8 cellular contexts compared by ENCODE assay signal in the genomic region with DNA sequence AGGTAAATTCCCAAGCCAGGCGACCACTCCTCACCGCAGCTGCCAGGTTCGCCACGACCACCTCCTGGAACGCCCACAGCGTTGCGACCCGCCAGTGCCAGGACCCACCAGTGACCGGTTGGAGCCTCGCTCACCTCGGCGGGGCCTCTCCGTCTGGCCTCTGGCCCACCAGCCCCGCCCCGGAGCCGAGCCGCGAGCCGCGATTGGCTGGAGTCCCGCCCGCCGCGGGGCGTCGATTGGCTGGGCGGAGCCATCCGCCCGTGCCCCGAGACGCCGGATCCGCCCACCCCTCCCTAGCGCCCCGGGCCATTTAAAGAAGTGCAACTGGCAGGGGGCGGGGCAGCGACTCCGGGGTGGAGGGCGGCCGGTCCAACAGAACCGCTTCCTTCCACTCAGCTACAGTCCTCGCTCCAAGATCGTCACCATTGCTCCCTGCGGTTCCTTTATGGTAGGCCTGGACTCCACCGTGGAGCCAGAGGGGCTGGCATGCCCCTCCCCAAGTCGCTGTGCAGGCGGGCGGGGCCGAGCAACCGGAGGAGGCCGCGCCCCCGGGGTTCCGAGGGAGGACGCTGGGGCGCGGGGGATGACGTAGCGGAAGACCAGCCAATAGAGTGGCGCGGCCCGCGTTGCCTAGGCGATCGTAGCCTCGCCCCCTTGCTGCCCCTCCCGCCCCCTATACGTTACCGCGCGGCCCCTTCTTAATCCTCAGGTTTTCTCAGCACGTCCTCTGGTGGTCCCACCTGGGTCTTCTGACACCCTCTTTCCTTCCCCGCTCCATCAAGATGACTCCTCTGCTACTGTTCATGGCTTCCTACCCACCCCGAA. TPM values are rescaled to one million over a fixed set of nuclear protein-coding genes. Genes with fewer than 3 reads are reported as not detected.
DNase-seq lines count a peak whose midpoint lies in the region; ATAC-seq and TF ChIP-seq lines count a peak whose summit lies in the region.

Gene SERTAD3 (minus strand): TSS at position 155 of the 825 bp plus-strand sequence. CDS start 2,255 bp downstream, outside the sequence.

- intact Hi-C loops in Caco-2 (cut with micrococcal nuclease; ENCODE audit: unreplicated experiment) = loop anchor here (1.0 kb wide), 3 partner anchors 18 to 139 kb away; no protein-coding TSS in a partner anchor

- H3K4me3 ChIP-seq in Caco-2 (ENCODE audit: low read depth, low read length) (peak within 1 kb of the TSS; percentile 90), mesendoderm (ENCODE audit: low read length) (peak within 1 kb of the TSS; percentile 100)

- DNase-seq in Caco-2 (peak; percentile 97 to 99), HT1080 (ENCODE audit: low read depth) (peak; percentile 90), NOMO-1 (lab: John Stamatoyannopoulos, UW; ENCODE audit: unreplicated experiment in 2 of 2) (peak; percentile 94 to 98), mesendoderm (peak; percentile 98)
- DNase-seq in activated CD8-positive, alpha-beta memory T cell treated with anti-CD3 and anti-CD28 coated beads for 4 hours (ENCODE audit: low read depth in 2 of 2) = peak; percentile 92 to 93
- DNase-seq in effector memory CD8-positive, alpha-beta T cell = peak; percentile 96 to 97 (median 96)
- peak; percentile 91 for DNase-seq in stimulated activated CD8-positive, alpha-beta memory T cell treated with anti-CD3 and anti-CD28 coated beads, Interleukin-15, amount 100 ng/mL, for 1 hour (ENCODE audit: low read depth)

- H3K79me2 ChIP-seq in mesendoderm (ENCODE audit: control insufficient read depth, insufficient read depth, low read length) = peaks cover 23% of the 10 kb centered on the region

- H3K9me3 ChIP-seq in Caco-2 = no peaks in the 10 kb centered on the region

- peak within 1 kb of the TSS; percentile 99 for H2BK5ac ChIP-seq in mesendoderm (ENCODE audit: low read length)

- H3K9me3 Mint-ChIP-seq in Caco-2 (ENCODE audit: unreplicated experiment) = no peaks in the 10 kb centered on the region
- no peaks in the 10 kb centered on the region for H3K9me3 Mint-ChIP-seq in effector memory CD8-positive, alpha-beta T cell

- peak within 1 kb of the TSS; percentile 96 for H3K27ac ChIP-seq in mesendoderm (ENCODE audit: low read depth, low read length)

- H3K9ac ChIP-seq in mesendoderm (ENCODE audit: low read length) = peak within 1 kb of the TSS; percentile 99

- peaks cover 9% of the 10 kb centered on the region for H3K4me1 Mint-ChIP-seq in Caco-2 (ENCODE audit: low read depth, unreplicated experiment)
- H3K4me1 Mint-ChIP-seq in effector memory CD8-positive, alpha-beta T cell (ENCODE audit: low read depth in 2 of 2) = peaks cover 13 to 25% of the 10 kb centered on the region in 2 donors

- H3K4me1 ChIP-seq in Caco-2 (peaks cover 23% of the 10 kb centered on the region), mesendoderm (ENCODE audit: control insufficient read depth, low read depth, low read length) (no peaks in the 10 kb centered on the region)

- peak within 1 kb of the TSS; percentile 74 for H3K4me2 ChIP-seq in mesendoderm (ENCODE audit: low read length)

- peak in 1 of 2 experiments; percentile 61 for TF ChIP-seq CTCF in Caco-2 (IDR thresholded peaks at IDR 0.05; ENCODE audit: insufficient read depth in 1 of 2, low read depth in 1 of 2, low read length in 1 of 2, severe bottlenecking in 1 of 2, unreplicated experiment in 1 of 2)

- peak within 1 kb of the TSS; percentile 93 for H3K18ac ChIP-seq in mesendoderm (ENCODE audit: low read length)

- ATAC-seq in GM21360 (IDR thresholded peaks at IDR 0.05; ENCODE audit: unreplicated experiment) = peak; percentile 63
- peak; percentile 69 for ATAC-seq in effector memory CD8-positive, alpha-beta T cell (replicated peaks)

- H3K27ac Mint-ChIP-seq in Caco-2 (ENCODE audit: unreplicated experiment) = peak within 1 kb of the TSS; percentile 98
- H3K27ac Mint-ChIP-seq in effector memory CD8-positive, alpha-beta T cell = peak within 1 kb of the TSS; percentile 93 to 96

- peak within 1 kb of the TSS; percentile 97 for H2AK5ac ChIP-seq in mesendoderm (ENCODE audit: low read length)

- H3K36me3 Mint-ChIP-seq in Caco-2 (ENCODE audit: insufficient read depth, unreplicated experiment) = peaks cover 56% of the 10 kb centered on the region
- peaks cover 39% of the 10 kb centered on the region for H3K36me3 Mint-ChIP-seq in effector memory CD8-positive, alpha-beta T cell (ENCODE audit: insufficient read depth)

- H4K8ac ChIP-seq in mesendoderm (ENCODE audit: low read depth, low read length) = no peak within 1 kb of the TSS

- H2BK15ac ChIP-seq in mesendoderm (replicated peaks; ENCODE audit: low read depth) = no peak within 1 kb of the TSS

- H4K5ac ChIP-seq in mesendoderm (ENCODE audit: low read length) = no peak within 1 kb of the TSS

- H3K27me3 Mint-ChIP-seq in Caco-2 (ENCODE audit: insufficient read depth, unreplicated experiment) = no peaks in the 10 kb centered on the region
- no peaks in the 10 kb centered on the region for H3K27me3 Mint-ChIP-seq in effector memory CD8-positive, alpha-beta T cell

- BruUV-seq in Caco-2 (replicated peaks; lab: Mats Ljungman, UMichigan) = no TSS peak

- POLR2A ChIA-PET in Caco-2 (lab: Charles Lee) = interaction anchor here (1.0 to 2.6 kb wide), 3 partner anchors 9 to 24 kb away, joined by 8 to 16 read pairs (median 10); no protein-coding TSS in a partner anchor

- peak within 1 kb of the TSS; percentile 100 for H3K56ac ChIP-seq in mesendoderm (ENCODE audit: low read length)

- peak within 1 kb of the TSS; percentile 86 for H3K23ac ChIP-seq in mesendoderm (ENCODE audit: low read length)

- H2BK120ac ChIP-seq in mesendoderm (ENCODE audit: low read depth, low read length) = peak within 1 kb of the TSS; percentile 62

- WGBS in mesendoderm (ENCODE audit: extremely low coverage, insufficient coverage, low lambda C conversion rate) = no CpG with 5 or more reads among the region's 74 CpGs

- CTCF ChIA-PET in Caco-2 (lab: Charles Lee) = interaction anchor here (0.6 to 2.1 kb wide), 4 partner anchors 20 to 1393 kb away, joined by 3 to 17 read pairs (median 11); partner anchors contain the start of gene BLVRB

- H3K4me3 Mint-ChIP-seq in Caco-2 (ENCODE audit: unreplicated experiment) = peak within 1 kb of the TSS; percentile 97
- peak within 1 kb of the TSS; percentile 94 to 98 for H3K4me3 Mint-ChIP-seq in effector memory CD8-positive, alpha-beta T cell

- peak within 1 kb of the TSS; percentile 92 for H3K4ac ChIP-seq in mesendoderm (ENCODE audit: low read depth, low read length)

- H3K36me3 ChIP-seq in Caco-2 (ENCODE audit: control insufficient read depth, insufficient read depth, low read length) = peaks cover 10% of the 10 kb centered on the region
- H3K36me3 ChIP-seq in mesendoderm (ENCODE audit: control insufficient read depth, insufficient read depth, low read length) = peaks cover 2% of the 10 kb centered on the region

- no peaks in the 10 kb centered on the region for H3K27me3 ChIP-seq in Caco-2 (replicated peaks; ENCODE audit: control insufficient read depth, insufficient read depth, low read length)
- H3K27me3 ChIP-seq in mesendoderm (ENCODE audit: insufficient read depth, low read length, poor library complexity) = no peaks in the 10 kb centered on the region

- H3K79me1 ChIP-seq in mesendoderm (ENCODE audit: low read length) = peaks cover 11% of the 10 kb centered on the region

RNA-seq across cellular contexts. Expression of gene SERTAD3, which starts in this region (rescaled TPM):
- 45.2 and 52.2 TPM in 2 replicates for total RNA-seq in Caco-2 (2022)
- total RNA-seq in HT1080 (2014; rRNA removed; shearing (Covaris generic)) = 8.4 and 12.0 TPM in 2 replicates
- 7.7 and 10.2 TPM in 2 replicates for polyA plus RNA-seq in HT1080 (2015; cell fraction: cytosol; rRNA removed)
- polyA plus RNA-seq in HT1080 (2015; cell fraction: nucleus; rRNA removed) = 8.3 and 9.0 TPM in 2 replicates
- polyA plus RNA-seq in mesendoderm (2013, experiment 1 of 2) = 8.4 TPM
- polyA plus RNA-seq in mesendoderm (2013, experiment 2 of 2) = 8.1 TPM

Comparison
In these comparisons a context has a peak if more than half of its experiments do, and no peak if none do; other contexts are left out.
1. Peak in every context shown above with its lines: DNase-seq, ATAC-seq, H3K4me3 ChIP-seq and H3K27ac ChIP-seq.